Comparison of ENCODE assay signal across 1 cellular context in genomic region chr10:72253002-72253401, GRCh38.
TF ChIP-seq lines count a peak whose summit lies in the region.

No MANE protein-coding gene starts in this region.

TF ChIP-seq in HepG2, 621 proteins besides CTCF, POLR2A, EP300 and RAD21:
- TF ChIP-seq ZMYM3 (CRISPR knock-in tag; IDR thresholded peaks at IDR 0.05), result peak; percentile 12; the same call in 1 of the 2 replicates
- no peak for TF ChIP-seq ZBED4 (CRISPR knock-in tag; IDR thresholded peaks at IDR 0.05; ENCODE audit: borderline replicate concordance)
- no peak for TF ChIP-seq ZNF430 (CRISPR knock-in tag; IDR thresholded peaks at IDR 0.05)
- TF ChIP-seq ZBTB38 (CRISPR knock-in tag; IDR thresholded peaks at IDR 0.05), result no peak
- no peak for TF ChIP-seq HNRNPLL (IDR thresholded peaks at IDR 0.05; ENCODE audit: low read depth, low read length, poor library complexity, severe bottlenecking)
- peak; percentile 87; the same call in 1 of the 2 replicates for TF ChIP-seq ZNF3 (CRISPR knock-in tag; IDR thresholded peaks at IDR 0.05)
- TF ChIP-seq ZNF652 (CRISPR knock-in tag; IDR thresholded peaks at IDR 0.05; ENCODE audit: borderline replicate concordance, low read depth), result no peak
- TF ChIP-seq ZNF549 (CRISPR knock-in tag; IDR thresholded peaks at IDR 0.05), result no peak
